Comparison of ENCODE assay signal across 8 cellular contexts in genomic region chr22:40463017-40463631, GRCh38.
A peak's percentile ranks its signal among the peaks of the same experiment; 100 is the strongest.
DNase-seq lines count a peak whose midpoint lies in the region; ATAC-seq, FAIRE-seq and TF ChIP-seq lines count a peak whose summit lies in the region.

No MANE protein-coding gene starts in this region.

- no peak for TF ChIP-seq CTCF in K562 (IDR thresholded peaks at IDR 0.05 in 2 of 3, conservative IDR thresholded peaks at IDR 0.05 in 1 of 3; ENCODE audit: insufficient read depth in 2 of 3, low read depth in 1 of 3, low read length in 3 of 3)

- peak overlapping the region; percentile 71 for H3K27ac ChIP-seq in K562 (ENCODE audit: extremely low read depth, low read depth, low read length)

- H3K79me2 ChIP-seq in K562 (ENCODE audit: control insufficient read depth, insufficient read depth, low read length) = peaks cover 7% of the 10 kb centered on the region; the same call in 1 of the 3 replicates

- peak overlapping the region; percentile 65 to 72; a peak in 3 of 4 replicates for H3K9ac ChIP-seq in K562 (ENCODE audit: insufficient read depth in 1 of 2, low read depth in 2 of 2, low read length in 2 of 2)

- peak overlapping the region; percentile 97 for H3K4me3 Mint-ChIP-seq in T-helper 17 cell

- H3K4me1 Mint-ChIP-seq in T-helper 17 cell = peaks cover 60% of the 10 kb centered on the region

- H3K4me1 ChIP-seq in K562 (replicated peaks in 1 of 2; ENCODE audit: control insufficient read depth in 2 of 2, insufficient read depth in 2 of 2, low read length in 2 of 2) = peaks cover 3 to 21% of the 10 kb centered on the region in 2 experiments; a peak in 3 of 5 replicates

- peak in 2 of 3 donors; percentile 16 to 28 for DNase-seq in T-helper 17 cell
- DNase-seq in K562 (ENCODE audit: extremely low read depth in 1 of 4, low spot score in 3 of 4) = peak in 2 of 4 experiments; percentile 28 to 59
- DNase-seq in stimulated activated CD4-positive, alpha-beta T cell treated with anti-CD3 and anti-CD28 coated beads, Interleukin-4, amount 100 ng/mL, for 1 hour = peak; percentile 28
- no peak for DNase-seq in NCI-H1436 (lab: John Stamatoyannopoulos, UW)
- no peak for DNase-seq in iPS-NIHi7 (ENCODE audit: extremely low spot score)
- DNase-seq in occipital lobe (lab: John Stamatoyannopoulos, UW) = no peak
- no peak for DNase-seq in NCI-H2227 treated with DMSO at 0.1 percent for 48 hours (lab: John Stamatoyannopoulos, UW)

- no peaks in the 10 kb centered on the region for H4K20me1 ChIP-seq in K562 (replicated peaks; ENCODE audit: control insufficient read depth, insufficient read depth, low read length)

- intact Hi-C loops in K562 (cut with micrococcal nuclease) = no loop called here

- H3K9me3 ChIP-seq in T-helper 17 cell (ENCODE audit: control insufficient read depth, low read length, poor library complexity, severe bottlenecking) (no peaks in the 10 kb centered on the region), K562 (replicated peaks; ENCODE audit: control insufficient read depth, insufficient read depth, low read depth, low read length) (no peaks in the 10 kb centered on the region)

- H3K27me3 ChIP-seq in K562 (ENCODE audit: control insufficient read depth in 2 of 2, insufficient read depth in 2 of 2, low read length in 2 of 2) = no peaks in the 10 kb centered on the region

- no peak for TF ChIP-seq POLR2A in K562 (conservative IDR thresholded peaks at IDR 0.05)

- H2AFZ ChIP-seq in K562 (ENCODE audit: low read depth, low read length) = peak overlapping the region; percentile 66

- in situ Hi-C loops in K562 (cut with MboI) = no loop called here

- ATAC-seq in GM21526 (IDR thresholded peaks at IDR 0.05; ENCODE audit: low FRiP score, unreplicated experiment) (peak; percentile 47), T-helper 17 cell (peak; percentile 86), K562 (peak; percentile 86)

- CTCF ChIA-PET in K562 (lab: Yijun Ruan, JAX; ENCODE audit: low intra/inter-chr PET ratio) = no interaction called here

- 0 out of 2 replicates have a peak, but pooled peaks have one; percentile 25 for TF ChIP-seq EP300 in K562 (IDR thresholded peaks at IDR 0.05; ENCODE audit: low read length)

- no peaks in the 10 kb centered on the region for H3K27me3 Mint-ChIP-seq in T-helper 17 cell

- H3K9me1 ChIP-seq in K562 (ENCODE audit: control insufficient read depth, insufficient read depth, low read length) = no peaks in the 10 kb centered on the region

- TF ChIP-seq RAD21 in K562 (CRISPR knock-in tag; conservative IDR thresholded peaks at IDR 0.05 in 1 of 2, IDR thresholded peaks at IDR 0.05 in 1 of 2) = no peak

- POLR2A ChIA-PET in K562 (lab: Yijun Ruan, JAX) = no interaction called here

- WGBS in K562 (ENCODE audit: insufficient coverage, low coverage, missing lambda C conversion rate) = 8% methylated on average over 6 of the region's 13 CpGs

- no TSS peak for BruUV-seq in K562 (replicated peaks; lab: Mats Ljungman, UMichigan)

- H3K27ac Mint-ChIP-seq in T-helper 17 cell = peak overlapping the region; percentile 98

- H3K36me3 Mint-ChIP-seq in T-helper 17 cell (ENCODE audit: low read depth) = peaks cover 10% of the 10 kb centered on the region

- H3K36me3 ChIP-seq in K562 (ENCODE audit: control insufficient read depth, insufficient read depth, low read length) = peaks cover 8% of the 10 kb centered on the region; the same call in 2 of the 3 replicates

- FAIRE-seq in K562 (lab: Jason Lieb, UNC) = peak; percentile 84

- peak overlapping the region; percentile 36 for H3K4me3 ChIP-seq in K562

- H3K4me2 ChIP-seq in K562 (ENCODE audit: insufficient read depth, low read length) = peak overlapping the region; percentile 79

TF ChIP-seq in K562, 482 proteins besides CTCF, POLR2A, EP300 and RAD21 (continues in another document):
- TF ChIP-seq GTF3C2 (IDR thresholded peaks at IDR 0.05; ENCODE audit: borderline replicate concordance, extremely low read depth, insufficient read length) (no peak), ATF7 (IDR thresholded peaks at IDR 0.05) (0 out of 2 replicates have a peak, but pooled peaks have one; percentile 22), SPI1 (IDR thresholded peaks at IDR 0.05; ENCODE audit: borderline replicate concordance, low read depth, low read length) (peak; percentile 97), CEBPG (CRISPR knock-in tag; IDR thresholded peaks at IDR 0.05) (0 out of 2 replicates have a peak, but pooled peaks have one; percentile 31), CEBPG (tag; conservative IDR thresholded peaks at IDR 0.05 in 1 of 2, IDR thresholded peaks at IDR 0.05 in 1 of 2) (no peak), SRSF7 (optimal IDR thresholded peaks at IDR 0.05; ENCODE audit: low read depth, low read length) (no peak), POLR2H (tag; IDR thresholded peaks at IDR 0.05; ENCODE audit: low read depth) (peak; percentile 54; the same call in 1 of the 2 replicates), EP400 (IDR thresholded peaks at IDR 0.05) (peak; percentile 25; the same call in 1 of the 2 replicates), JUND (IDR thresholded peaks at IDR 0.05; ENCODE audit: borderline replicate concordance, low read depth, low read length) (0 out of 2 replicates have a peak, but pooled peaks have one; percentile 12), JUND (tag; IDR thresholded peaks at IDR 0.05; ENCODE audit: borderline replicate concordance, low read depth, low read length) (0 out of 3 replicates have a peak, but pooled peaks have one; percentile 26), REST (CRISPR knock-in tag; IDR thresholded peaks at IDR 0.05; ENCODE audit: low read depth) (no peak), SMARCA4 (IDR thresholded peaks at IDR 0.05) (0 out of 2 replicates have a peak, but pooled peaks have one; percentile 12), ZBTB12 (CRISPR knock-in tag; IDR thresholded peaks at IDR 0.05) (no peak), ARID1B (IDR thresholded peaks at IDR 0.05) (0 out of 2 replicates have a peak, but pooled peaks have one; percentile 13), GATAD2B (IDR thresholded peaks at IDR 0.05; ENCODE audit: borderline replicate concordance) (0 out of 2 replicates have a peak, but pooled peaks have one; percentile 18), ETV1 (tag; conservative IDR thresholded peaks at IDR 0.05; ENCODE audit: low read depth) (0 out of 2 replicates have a peak, but pooled peaks have one; percentile 11), CREM (IDR thresholded peaks at IDR 0.05; ENCODE audit: low read depth) (peak; percentile 46; the same call in 1 of the 2 replicates)

Comparison
In these comparisons a context has a peak if more than half of its experiments do, and no peak if none do; other contexts are left out.
1. DNase-seq: peak in T-helper 17 cell (2 of 3) and stimulated activated CD4-positive, alpha-beta T cell treated with anti-CD3 and anti-CD28 coated beads, Interleukin-4, amount 100 ng/mL, for 1 hour (single experiment); none in NCI-H1436 (single experiment), iPS-NIHi7 (single experiment), occipital lobe (single experiment) and NCI-H2227 treated with DMSO at 0.1 percent for 48 hours (single experiment).
2. Peak in every context shown above with its lines, with median percentiles within 50 percentile points of each other: ATAC-seq.